18 cellular contexts compared by ENCODE assay signal in genomic region chr10:1374501-1374900, GRCh38.
"Had no signal": no experiment of that assay in that cellular context is flagged by ENCODE, and none has a peak within 500 bp of the region (broad histone marks: within the 10 kb centered on the region; RNA-seq: fewer than 3 reads in every experiment).

No MANE protein-coding gene starts in this region.

- H3K4me3 ChIP-seq: body of pancreas, lung, neural progenitor cell, pancreas, thyroid gland had no signal

- H3K4me1 ChIP-seq: body of pancreas, neural progenitor cell, pancreas, thyroid gland had no signal

- H3K9ac ChIP-seq: neural progenitor cell had no signal

- H3K9me3 ChIP-seq: body of pancreas, pancreas, thyroid gland had no signal

- H3K27ac ChIP-seq: body of pancreas, neural progenitor cell, pancreas, thyroid gland had no signal

- DNase-seq: activated CD4-positive, alpha-beta T cell treated with anti-CD3 and anti-CD28 coated beads, Interleukin-2, amount 50 U/mL, for 4 hours; activated gamma-delta T cell treated with Interleukin-2 at 50 U/mL for 16 hours; activated naive CD8-positive, alpha-beta T cell treated with anti-CD3 and anti-CD28 coated beads for 36 hours; amygdala; body of pancreas; central memory CD4-positive, alpha-beta T cell; effector CD8-positive, alpha-beta T cell; foreskin fibroblast; glutamatergic neuron; immature natural killer cell; midbrain; pancreas; stimulated activated CD4-positive, alpha-beta T cell treated with anti-CD3 and anti-CD28 coated beads, Interleukin-2, amount 100 ng/mL, for 48 hours; stimulated activated naive B cell treated with anti-CD40 and anti-IgM and Interleukin-4, amounts not matched to agents 10 μg/mL and 1 μg/mL and 100 μg/mL, for 72 hours; thyroid gland had no signal

- H3K27me3 ChIP-seq: body of pancreas, neural progenitor cell, pancreas, thyroid gland had no signal

- ATAC-seq: activated CD4-positive, CD25-positive, alpha-beta regulatory T cell treated with anti-CD3 and anti-CD28 coated beads, Interleukin-2, amount 50 U/mL, for 24 hours; body of pancreas; pancreas; stimulated activated naive B cell treated with anti-CD40 and anti-IgM and Interleukin-4, amounts not matched to agents 10 μg/mL and 1 μg/mL and 100 μg/mL, for 72 hours had no signal

- H3K36me3 ChIP-seq: neural progenitor cell, pancreas, thyroid gland had no signal
